In the genomic region with DNA sequence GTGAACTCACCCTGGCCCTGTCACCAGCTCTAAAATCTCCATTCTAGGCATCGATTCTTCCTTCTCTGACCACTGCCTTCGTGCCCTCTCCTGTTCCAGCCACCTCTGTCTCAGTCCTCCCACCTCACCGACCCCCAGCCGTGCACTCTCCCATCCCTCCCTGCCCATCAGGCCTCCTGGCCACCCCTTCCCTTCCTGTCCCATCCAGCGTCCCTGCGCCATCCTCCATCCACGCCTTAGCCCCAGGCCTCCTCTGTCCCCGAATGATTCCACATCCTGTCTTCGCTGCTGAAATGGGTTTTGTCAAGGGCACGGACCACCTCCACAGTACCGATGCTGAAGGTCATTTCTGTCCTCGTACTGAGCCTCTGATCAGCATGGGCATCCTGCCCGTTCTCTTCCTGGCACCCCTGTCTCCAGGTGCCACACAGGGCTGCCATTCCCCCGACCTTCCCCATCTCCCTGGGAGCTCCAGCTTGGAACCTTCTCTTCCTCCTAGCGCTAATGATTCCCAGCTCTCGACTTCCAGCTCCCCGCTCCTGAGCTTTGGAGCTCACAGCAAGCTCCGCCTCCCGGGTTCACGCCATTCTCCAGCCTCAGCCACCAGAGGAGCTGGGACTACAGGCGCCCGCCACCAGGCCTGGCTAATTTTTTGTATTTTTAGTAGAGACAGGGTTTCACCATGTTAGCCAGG, we compare ENCODE assay signal across 15 cellular contexts. TPM values are rescaled to one million over a fixed set of nuclear protein-coding genes. Genes with fewer than 3 reads are reported as not detected.
A peak's percentile ranks its signal among the peaks of the same experiment; 100 is the strongest.
DNase-seq lines count a peak whose midpoint lies in the region; ATAC-seq, FAIRE-seq and TF ChIP-seq lines count a peak whose summit lies in the region.
"Had no signal": no experiment of that assay in that cellular context is flagged by ENCODE, and none has a peak within 500 bp of the region (broad histone marks: within the 10 kb centered on the region; RNA-seq: fewer than 3 reads in every experiment).

No MANE protein-coding gene starts in this region.

- H3K27me3 Mint-ChIP-seq in CD4-positive, alpha-beta memory T cell = no peaks in the 10 kb centered on the region
- H3K27me3 Mint-ChIP-seq in chondrocyte (ENCODE audit: low read depth) = no peaks in the 10 kb centered on the region

- no peak overlapping the region for H2AK5ac ChIP-seq in trophoblast cell (ENCODE audit: low read length)

- H3K27me3 ChIP-seq in CD4-positive, alpha-beta memory T cell (ENCODE audit: insufficient read depth, low read length) = no peaks in the 10 kb centered on the region
- no peaks in the 10 kb centered on the region for H3K27me3 ChIP-seq in trophoblast cell (ENCODE audit: insufficient read depth, low read length)
- H3K27me3 ChIP-seq: pancreas had no signal

- peaks cover 5% of the 10 kb centered on the region for H3K79me1 ChIP-seq in trophoblast cell (ENCODE audit: low read length)

- no peak overlapping the region for H2AFZ ChIP-seq in trophoblast cell (ENCODE audit: insufficient read depth, low read length, poor library complexity)
- H2AFZ ChIP-seq: GM23248 had no signal

- no peak overlapping the region for H3K4ac ChIP-seq in trophoblast cell (ENCODE audit: low read depth, low read length)

- POLR2A ChIA-PET in CD4-positive, alpha-beta memory T cell (lab: Charles Lee; ENCODE audit: partially characterized antibody) = interaction anchor here (0.6 to 18.1 kb wide), 6 partner anchors 17 to 671 kb away, joined by 3 to 337 read pairs (median 52); a partner anchor contains a TSS

- H3K27ac ChIP-seq in CD4-positive, alpha-beta memory T cell (ENCODE audit: low read depth, low read length) = no peak overlapping the region
- no peak overlapping the region for H3K27ac ChIP-seq in trophoblast cell (ENCODE audit: low read depth, low read length)
- H3K27ac ChIP-seq: GM23248, pancreas had no signal

- peaks cover 8 to 28% of the 10 kb centered on the region in 2 donors for H3K36me3 Mint-ChIP-seq in CD4-positive, alpha-beta memory T cell
- H3K36me3 Mint-ChIP-seq in chondrocyte (ENCODE audit: low read depth) = peaks cover 7% of the 10 kb centered on the region

- no peak overlapping the region for H2BK120ac ChIP-seq in trophoblast cell (ENCODE audit: insufficient read depth, low read length, poor library complexity)

- WGBS in trophoblast cell (ENCODE audit: extremely low coverage, insufficient coverage, insufficient read length) = no CpG with 5 or more reads among the region's 22 CpGs

- H3K9ac ChIP-seq in trophoblast cell (ENCODE audit: low read length) = peak overlapping the region; percentile 12

- H3K4me3 ChIP-seq in CD4-positive, alpha-beta memory T cell (ENCODE audit: low read length in 2 of 2) = no peak overlapping the region
- no peak overlapping the region for H3K4me3 ChIP-seq in trophoblast cell (ENCODE audit: low read depth, low read length)
- H3K4me3 ChIP-seq: pancreas had no signal

- peaks cover 7% of the 10 kb centered on the region for H3K79me2 ChIP-seq in trophoblast cell (ENCODE audit: control insufficient read depth, insufficient read depth, low read length, poor library complexity)

- no peak overlapping the region for H4K91ac ChIP-seq in trophoblast cell (ENCODE audit: low read depth, low read length)

- no peak for TF ChIP-seq CTCF in chondrocyte (IDR thresholded peaks at IDR 0.05)

- no peak overlapping the region for H3K14ac ChIP-seq in trophoblast cell (ENCODE audit: low read length)

- no peaks in the 10 kb centered on the region for H3K9me3 Mint-ChIP-seq in CD4-positive, alpha-beta memory T cell
- no peaks in the 10 kb centered on the region for H3K9me3 Mint-ChIP-seq in chondrocyte (ENCODE audit: low read depth)

- no peak for DNase-seq in CD4-positive, alpha-beta memory T cell
- DNase-seq in HTR-8/SVneo (ENCODE audit: insufficient read length, low spot score) (no peak), chondrocyte (ENCODE audit: low spot score) (no peak), trophoblast cell (no peak), NCI-H524 treated with DMSO at 0.1 percent for 48 hours (lab: John Stamatoyannopoulos, UW) (no peak), SK-N-DZ (ENCODE audit: low spot score) (no peak), ecto neural progenitor cell (ENCODE audit: low spot score) (no peak)
- DNase-seq: activated CD8-positive, alpha-beta memory T cell treated with anti-CD3 and anti-CD28 coated beads, Interleukin-2, amount 50 U/mL, for 4 hours; DMS 273 treated with DMSO at 0.1 percent for 48 hours; effector memory CD4-positive, alpha-beta T cell; GM23248; NCI-H187 treated with DMSO at 0.1 percent for 48 hours; SHP77 had no signal

- CTCF ChIA-PET in CD4-positive, alpha-beta memory T cell (lab: Charles Lee; ENCODE audit: partially characterized antibody) = interaction anchor here (1.5 to 7.1 kb wide), 4 partner anchors 11 to 45 kb away, joined by 5 to 96 read pairs (median 13); a partner anchor contains a TSS

- intact Hi-C loops in CD4-positive, alpha-beta memory T cell (cut with micrococcal nuclease) = no loop called here

- peak overlapping the region in 3 of 8 donors; percentile 46 to 60 (median 50) for H3K4me3 Mint-ChIP-seq in CD4-positive, alpha-beta memory T cell
- H3K4me3 Mint-ChIP-seq in chondrocyte (ENCODE audit: unreplicated experiment) = peak overlapping the region; percentile 18

- H3K18ac ChIP-seq in trophoblast cell (ENCODE audit: low read length) = no peak overlapping the region

- no peak overlapping the region for H3K4me2 ChIP-seq in trophoblast cell (ENCODE audit: low read length)

- ATAC-seq in HG03108 (IDR thresholded peaks at IDR 0.05; ENCODE audit: unreplicated experiment) = no peak
- ATAC-seq: pancreas had no signal

- H4K8ac ChIP-seq in trophoblast cell (ENCODE audit: low read depth, low read length) = no peak overlapping the region

- no peaks in the 10 kb centered on the region for H3K9me3 ChIP-seq in CD4-positive, alpha-beta memory T cell (ENCODE audit: control insufficient read depth in 1 of 2, low read length in 2 of 2)
- H3K9me3 ChIP-seq in trophoblast cell (ENCODE audit: insufficient read depth, low read depth, low read length) = peaks cover 2% of the 10 kb centered on the region
- H3K9me3 ChIP-seq: pancreas had no signal

- peaks cover 28% of the 10 kb centered on the region for H3K4me1 ChIP-seq in CD4-positive, alpha-beta memory T cell (ENCODE audit: insufficient read depth, low read length)
- peaks cover 6 to 8% of the 10 kb centered on the region in 2 experiments for H3K4me1 ChIP-seq in trophoblast cell (ENCODE audit: control insufficient read depth in 1 of 2, insufficient read depth in 2 of 2, low read length in 2 of 2)

- peak; percentile 87 for FAIRE-seq in HTR-8/SVneo (lab: Jason Lieb, UNC)
- FAIRE-seq: pancreas had no signal

- peaks cover 22 to 28% (median 25%) of the 10 kb centered on the region in 4 donors for H3K4me1 Mint-ChIP-seq in CD4-positive, alpha-beta memory T cell
- H3K4me1 Mint-ChIP-seq in chondrocyte (ENCODE audit: low read depth) = peaks cover 27% of the 10 kb centered on the region

- peaks cover 10% of the 10 kb centered on the region for H3K36me3 ChIP-seq in CD4-positive, alpha-beta memory T cell (ENCODE audit: insufficient read depth, low read length)
- H3K36me3 ChIP-seq in trophoblast cell (ENCODE audit: control insufficient read depth in 1 of 2, insufficient read depth in 2 of 2, low read length in 2 of 2) = peaks cover 37 to 39% of the 10 kb centered on the region in 2 experiments

- no peak overlapping the region for H2BK12ac ChIP-seq in trophoblast cell (ENCODE audit: low read length)

- peak overlapping the region in 5 of 7 donors; percentile 29 to 94 (median 83) for H3K27ac Mint-ChIP-seq in CD4-positive, alpha-beta memory T cell
- H3K27ac Mint-ChIP-seq in chondrocyte (ENCODE audit: unreplicated experiment) = peak overlapping the region; percentile 42

- no peak overlapping the region for H3K23ac ChIP-seq in trophoblast cell (ENCODE audit: low read length)

- H2BK5ac ChIP-seq in trophoblast cell (ENCODE audit: low read depth, low read length, poor library complexity) = no peak overlapping the region

- H4K12ac ChIP-seq in trophoblast cell (ENCODE audit: low read depth, low read length) = no peak overlapping the region

RNA-seq across cellular contexts. Expression of a gene that starts 2.6 kb away (rescaled TPM):
- 10 to 100 TPM; 36.5 to 36.9 TPM for total RNA-seq in CD4-positive, alpha-beta memory T cell
- 10 to 100 TPM; 17.7 to 28.8 TPM for polyA plus RNA-seq in CD4-positive, alpha-beta memory T cell
- total RNA-seq in chondrocyte = 25.2 to 27.1 TPM (median 27.0 TPM) in 3 replicates
- 7.5 and 7.7 TPM in 2 replicates for polyA plus RNA-seq in trophoblast cell (2013)
- polyA plus RNA-seq in SK-N-DZ (2014; cell fraction: cytosol; rRNA removed) = 42.9 and 44.0 TPM in 2 replicates
- polyA plus RNA-seq in SK-N-DZ (2014; cell fraction: nucleus; rRNA removed) = 36.1 and 45.2 TPM in 2 replicates

RNA-seq across cellular contexts. Expression of a gene that starts 10.5 kb away (rescaled TPM):
- 100 to 1,000 TPM; 126 to 142 TPM for total RNA-seq in CD4-positive, alpha-beta memory T cell
- polyA plus RNA-seq in CD4-positive, alpha-beta memory T cell = 10 to 100 TPM; 59.1 to 89.0 TPM
- 47.4 to 53.3 TPM (median 49.8 TPM) in 3 replicates for total RNA-seq in chondrocyte
- 45.9 and 48.7 TPM in 2 replicates for polyA plus RNA-seq in trophoblast cell (2013)
- polyA plus RNA-seq in SK-N-DZ (2014; cell fraction: cytosol; rRNA removed) = 107 and 108 TPM in 2 replicates
- 204 and 219 TPM in 2 replicates for polyA plus RNA-seq in SK-N-DZ (2014; cell fraction: nucleus; rRNA removed)

RNA-seq across cellular contexts. Expression of a gene that starts 15.8 kb away (rescaled TPM):
- 10 to 100 TPM; 17.5 to 22.6 TPM for total RNA-seq in CD4-positive, alpha-beta memory T cell
- 10 to 100 TPM; 11.2 to 26.8 TPM for polyA plus RNA-seq in CD4-positive, alpha-beta memory T cell
- total RNA-seq in chondrocyte = 33.9 to 50.6 TPM (median 46.3 TPM) in 3 replicates
- polyA plus RNA-seq in trophoblast cell (2013) = 1.0 and 1.4 TPM in 2 replicates
- 42.0 and 46.7 TPM in 2 replicates for polyA plus RNA-seq in SK-N-DZ (2014; cell fraction: cytosol; rRNA removed)
- polyA plus RNA-seq in SK-N-DZ (2014; cell fraction: nucleus; rRNA removed) = 59.5 and 79.2 TPM in 2 replicates

RNA-seq across cellular contexts. Expression of a gene that starts 39.1 kb away (rescaled TPM):
- 100 to 1,000 TPM; 159 to 160 TPM for total RNA-seq in CD4-positive, alpha-beta memory T cell
- 100 to 1,000 TPM in 1 of 2 donors, 10 to 100 TPM in 1; 80.3 to 127 TPM for polyA plus RNA-seq in CD4-positive, alpha-beta memory T cell
- 45.0 to 62.5 TPM (median 56.5 TPM) in 3 replicates for total RNA-seq in chondrocyte
- polyA plus RNA-seq in trophoblast cell (2013) = 131 and 133 TPM in 2 replicates
- 38.6 and 39.1 TPM in 2 replicates for polyA plus RNA-seq in SK-N-DZ (2014; cell fraction: cytosol; rRNA removed)
- polyA plus RNA-seq in SK-N-DZ (2014; cell fraction: nucleus; rRNA removed) = 25.3 and 25.4 TPM in 2 replicates

RNA-seq across cellular contexts. Expression of a gene that starts 46.6 kb away (rescaled TPM):
- total RNA-seq in CD4-positive, alpha-beta memory T cell = 10 to 100 TPM; 39.6 to 42.7 TPM
- 1 to 10 TPM; 3.7 to 4.0 TPM for polyA plus RNA-seq in CD4-positive, alpha-beta memory T cell
- 6.7 to 19.8 TPM (median 7.5 TPM) in 3 replicates for total RNA-seq in chondrocyte
- polyA plus RNA-seq in trophoblast cell (2013) = 3.2 and 3.6 TPM in 2 replicates
- 11.4 and 15.0 TPM in 2 replicates for polyA plus RNA-seq in SK-N-DZ (2014; cell fraction: cytosol; rRNA removed)
- 76.0 and 77.1 TPM in 2 replicates for polyA plus RNA-seq in SK-N-DZ (2014; cell fraction: nucleus; rRNA removed)
